ENCODE assay signal across 18 cellular contexts in genomic region chr15:37037256-37037655, GRCh38.
"Had no signal": no experiment of that assay in that cellular context is flagged by ENCODE, and none has a peak within 500 bp of the region (broad histone marks: within the 10 kb centered on the region; RNA-seq: fewer than 3 reads in every experiment).

No MANE protein-coding gene starts in this region.

- H3K4me1 Mint-ChIP-seq: stimulated activated effector memory CD8-positive, alpha-beta T cell treated with anti-CD3 and anti-CD28 coated beads, Interleukin-12 subunit alpha, Interleukin-12 subunit beta, amount 100 ng/mL, for 72 hours had no signal

- H3K4me3 ChIP-seq: colonic mucosa, hepatocyte, psoas muscle, right lobe of liver, tibial artery, upper lobe of right lung, vagina had no signal

- H3K27ac ChIP-seq: colonic mucosa, foreskin keratinocyte, hepatocyte, neutrophil, psoas muscle, right lobe of liver, tibial artery, upper lobe of right lung, vagina had no signal

- H3K4me3 Mint-ChIP-seq: natural killer cell treated with Interleukin-12 subunit alpha and Interleukin-12 subunit beta and Interleukin-15 and Interleukin-18, amount 100 ng/mL, for 72 hours; stimulated activated effector memory CD8-positive, alpha-beta T cell treated with anti-CD3 and anti-CD28 coated beads, Interleukin-12 subunit alpha, Interleukin-12 subunit beta, amount 100 ng/mL, for 72 hours had no signal

- H3K27ac Mint-ChIP-seq: natural killer cell treated with Interleukin-12 subunit alpha and Interleukin-12 subunit beta and Interleukin-15 and Interleukin-18, amount 100 ng/mL, for 72 hours; stimulated activated effector memory CD8-positive, alpha-beta T cell treated with anti-CD3 and anti-CD28 coated beads, Interleukin-12 subunit alpha, Interleukin-12 subunit beta, amount 100 ng/mL, for 72 hours had no signal

- H3K4me1 ChIP-seq: colonic mucosa, foreskin keratinocyte, psoas muscle, tibial artery had no signal

- H3K9me3 ChIP-seq: colonic mucosa, neutrophil, psoas muscle, right lobe of liver, tibial artery, upper lobe of right lung, vagina had no signal

- H3K36me3 Mint-ChIP-seq: natural killer cell treated with Interleukin-12 subunit alpha and Interleukin-12 subunit beta and Interleukin-15 and Interleukin-18, amount 100 ng/mL, for 72 hours; stimulated activated effector memory CD8-positive, alpha-beta T cell treated with anti-CD3 and anti-CD28 coated beads, Interleukin-12 subunit alpha, Interleukin-12 subunit beta, amount 100 ng/mL, for 72 hours had no signal

- H3K9me3 Mint-ChIP-seq: stimulated activated effector memory CD8-positive, alpha-beta T cell treated with anti-CD3 and anti-CD28 coated beads, Interleukin-12 subunit alpha, Interleukin-12 subunit beta, amount 100 ng/mL, for 72 hours had no signal

- DNase-seq: colonic mucosa; dermis blood vessel endothelial cell; foreskin keratinocyte; head of caudate nucleus; left colon; psoas muscle; retina; right lobe of liver; stimulated activated CD4-positive, alpha-beta T cell treated with anti-CD3 and anti-CD28 coated beads, Interleukin-4, amount 100 ng/mL, for 1 hour; stimulated activated CD8-positive, alpha-beta memory T cell treated with anti-CD3 and anti-CD28 coated beads, Interleukin-4, amount 100 ng/mL, for 48 hours; stimulated activated naive CD8-positive, alpha-beta T cell treated with anti-CD3 and anti-CD28 coated beads, Interleukin-15, Interleukin-2, amounts not matched to agents 100 U/mL and 50 U/mL, for 24 hours; tibial artery; upper lobe of right lung had no signal

- H3K27me3 Mint-ChIP-seq: natural killer cell treated with Interleukin-12 subunit alpha and Interleukin-12 subunit beta and Interleukin-15 and Interleukin-18, amount 100 ng/mL, for 72 hours had no signal

- H3K36me3 ChIP-seq: colonic mucosa, neutrophil, right lobe of liver, vagina had no signal

- H2AFZ ChIP-seq: hepatocyte had no signal

- ATAC-seq: foreskin keratinocyte; left colon; natural killer cell treated with Interleukin-12 subunit alpha and Interleukin-12 subunit beta and Interleukin-15 and Interleukin-18, amount 100 ng/mL, for 72 hours; psoas muscle; right lobe of liver; stimulated activated effector memory CD8-positive, alpha-beta T cell treated with anti-CD3 and anti-CD28 coated beads, Interleukin-12 subunit alpha, Interleukin-12 subunit beta, amount 100 ng/mL, for 72 hours; stimulated activated naive CD8-positive, alpha-beta T cell treated with anti-CD3 and anti-CD28 coated beads, Interleukin-15, Interleukin-2, amounts not matched to agents 100 U/mL and 50 U/mL, for 24 hours; upper lobe of right lung had no signal

- H3K27me3 ChIP-seq: colonic mucosa, foreskin keratinocyte, hepatocyte, neutrophil, right lobe of liver, tibial artery, upper lobe of right lung, vagina had no signal
